Comparison of ENCODE assay signal across 1 cellular context in genomic region chr5:135173662-135174290, GRCh38.
TF ChIP-seq lines count a peak whose summit lies in the region.

No MANE protein-coding gene starts in this region.

TF ChIP-seq in K562, 482 proteins besides CTCF, POLR2A, EP300 and RAD21 (continued from another document and continues in another):
- TF ChIP-seq AFF4 (CRISPR knock-in tag; IDR thresholded peaks at IDR 0.05) (peak; percentile 28; the same call in 1 of the 2 replicates), SMARCE1 (IDR thresholded peaks at IDR 0.05) (peak; percentile 72), DIDO1 (tag; IDR thresholded peaks at IDR 0.05; ENCODE audit: low read depth) (no peak), SPI1 (IDR thresholded peaks at IDR 0.05; ENCODE audit: borderline replicate concordance, low read depth, low read length) (peak; percentile 84), NBN (IDR thresholded peaks at IDR 0.05; ENCODE audit: low read depth) (0 out of 2 replicates have a peak, but pooled peaks have one; percentile 48), NCOA1 (IDR thresholded peaks at IDR 0.05; ENCODE audit: low read depth) (no peak; the same call in 1 of the 2 replicates), CHD2 (IDR thresholded peaks at IDR 0.05; ENCODE audit: low read depth, low read length) (0 out of 2 replicates have a peak, but pooled peaks have one; percentile 18), MAX (CRISPR knock-in tag; IDR thresholded peaks at IDR 0.05) (0 out of 2 replicates have a peak, but pooled peaks have one; percentile 2), CBFA2T3 (IDR thresholded peaks at IDR 0.05) (peak; percentile 94), ZFP1 (CRISPR knock-in tag; IDR thresholded peaks at IDR 0.05) (no peak), RCOR1 (IDR thresholded peaks at IDR 0.05; ENCODE audit: borderline replicate concordance in 1 of 2, low read depth in 2 of 2, low read length in 2 of 2) (peak; percentile 89 to 95; a peak in 3 of 4 replicates), SREBF2 (CRISPR knock-in tag; IDR thresholded peaks at IDR 0.05) (no peak), CTBP1 (IDR thresholded peaks at IDR 0.05; ENCODE audit: borderline replicate concordance) (peak; percentile 91), STAT5A (IDR thresholded peaks at IDR 0.05; ENCODE audit: borderline replicate concordance, low read length) (peak; percentile 74), KDM1A (IDR thresholded peaks at IDR 0.05) (peak; percentile 75 to 83), MTA3 (IDR thresholded peaks at IDR 0.05; ENCODE audit: borderline replicate concordance) (0 out of 2 replicates have a peak, but pooled peaks have one; percentile 71), TCF3 (CRISPR knock-in tag; IDR thresholded peaks at IDR 0.05) (peak; percentile 96), HMGN3 (IDR thresholded peaks at IDR 0.05; ENCODE audit: borderline replicate concordance, extremely low read depth, insufficient read length, low read depth, low read length) (peak; percentile 47), SRF (CRISPR knock-in tag; IDR thresholded peaks at IDR 0.05) (no peak), TFAP4 (CRISPR knock-in tag; IDR thresholded peaks at IDR 0.05; ENCODE audit: borderline replicate concordance) (peak; percentile 96), NR2C2 (CRISPR knock-in tag; IDR thresholded peaks at IDR 0.05) (no peak), NR2C2 (tag; IDR thresholded peaks at IDR 0.05) (peak; percentile 60; the same call in 1 of the 2 replicates), SMAD4 (CRISPR knock-in tag; conservative IDR thresholded peaks at IDR 0.05) (peak; percentile 78), FOXK2 (conservative IDR thresholded peaks at IDR 0.05 in 1 of 2, IDR thresholded peaks at IDR 0.05 in 1 of 2; ENCODE audit: low read depth in 2 of 2) (peak in 1 of 2 experiments; percentile 34; a peak in 2 of 4 replicates), PKNOX1 (IDR thresholded peaks at IDR 0.05) (peak; percentile 72), MAZ (CRISPR knock-in tag; conservative IDR thresholded peaks at IDR 0.05 in 1 of 2, IDR thresholded peaks at IDR 0.05 in 1 of 2) (0 out of 4 replicates have a peak, but pooled peaks of 1 of the 2 experiments have one; percentile 13), SAFB2 (IDR thresholded peaks at IDR 0.05; ENCODE audit: borderline replicate concordance, low read depth, low read length, severe bottlenecking) (no peak), MYNN (IDR thresholded peaks at IDR 0.05) (peak; percentile 49; the same call in 1 of the 2 replicates), MYNN (CRISPR knock-in tag; IDR thresholded peaks at IDR 0.05) (no peak), ZNF395 (CRISPR knock-in tag; IDR thresholded peaks at IDR 0.05) (no peak), NFE2 (IDR thresholded peaks at IDR 0.05; ENCODE audit: low read depth) (peak; percentile 63; the same call in 1 of the 2 replicates), PML (IDR thresholded peaks at IDR 0.05; ENCODE audit: low read length) (peak; percentile 73), FOXP4 (CRISPR knock-in tag; IDR thresholded peaks at IDR 0.05; ENCODE audit: borderline replicate concordance) (no peak), RREB1 (CRISPR knock-in tag; IDR thresholded peaks at IDR 0.05) (no peak), SMARCA4 (IDR thresholded peaks at IDR 0.05) (peak; percentile 83), CREB3L1 (IDR thresholded peaks at IDR 0.05; ENCODE audit: borderline replicate concordance, low read depth) (no peak), PRDM10 (IDR thresholded peaks at IDR 0.05; ENCODE audit: partially characterized antibody) (peak; percentile 22), CC2D1A (IDR thresholded peaks at IDR 0.05) (peak; percentile 52; the same call in 1 of the 2 replicates)
